34 cellular contexts compared by ENCODE assay signal in genomic region chr17:44263360-44263902, GRCh38. TPM values are rescaled to one million over a fixed set of nuclear protein-coding genes. Genes with fewer than 3 reads are reported as not detected.
"Had no signal": no experiment of that assay in that cellular context is flagged by ENCODE, and none has a peak within 500 bp of the region (broad histone marks: within the 10 kb centered on the region; RNA-seq: fewer than 3 reads in every experiment).

No MANE protein-coding gene starts in this region.

- H3K9me3 ChIP-seq: colonic mucosa, esophagus squamous epithelium, gastroesophageal sphincter, heart right ventricle had no signal

- H3K36me3 Mint-ChIP-seq: activated naive CD8-positive, alpha-beta T cell had no signal

- FAIRE-seq: astrocyte, bronchial epithelial cell, endometrium had no signal

- H3K27ac Mint-ChIP-seq: activated CD4-positive, alpha-beta memory T cell treated with anti-CD3 and anti-CD28 coated beads, Interleukin-2, amount 10 ng/mL, durations not matched to agents 7 days and 5 days; activated CD4-positive, alpha-beta T cell treated with anti-CD3 and anti-CD28 coated beads for 36 hours; activated CD4-positive, alpha-beta T cell treated with anti-CD3 and anti-CD28 coated beads, Interleukin-2, amount 10 ng/mL, durations not matched to agents 24 days and 14 days; activated naive CD8-positive, alpha-beta T cell; activated T-cell treated with anti-CD3 and anti-CD28 coated beads, Interleukin-2, amount 50 U/mL, for 24 hours; activated T-cell treated with anti-CD3 and anti-CD28 coated beads, Interleukin-2, amount 50 U/mL, for 72 hours had no signal

- H3K36me3 ChIP-seq: brain microvascular endothelial cell, colonic mucosa, esophagus squamous epithelium, gastroesophageal sphincter, heart right ventricle had no signal

- H3K27me3 Mint-ChIP-seq: activated CD4-positive, alpha-beta memory T cell treated with anti-CD3 and anti-CD28 coated beads, Interleukin-2, amount 10 ng/mL, durations not matched to agents 7 days and 5 days; activated CD4-positive, alpha-beta T cell treated with anti-CD3 and anti-CD28 coated beads for 36 hours; activated CD4-positive, alpha-beta T cell treated with anti-CD3 and anti-CD28 coated beads, Interleukin-2, amount 10 ng/mL, durations not matched to agents 24 days and 14 days; activated naive CD8-positive, alpha-beta T cell; activated T-cell treated with anti-CD3 and anti-CD28 coated beads, Interleukin-2, amount 50 U/mL, for 24 hours had no signal

- H3K27me3 ChIP-seq: brain microvascular endothelial cell, colonic mucosa, heart right ventricle had no signal

- H3K4me1 Mint-ChIP-seq: activated CD4-positive, alpha-beta memory T cell treated with anti-CD3 and anti-CD28 coated beads, Interleukin-2, amount 10 ng/mL, durations not matched to agents 7 days and 5 days; activated CD4-positive, alpha-beta T cell treated with anti-CD3 and anti-CD28 coated beads for 36 hours; activated CD4-positive, alpha-beta T cell treated with anti-CD3 and anti-CD28 coated beads, Interleukin-2, amount 10 ng/mL, durations not matched to agents 24 days and 14 days had no signal

- H3K9me3 Mint-ChIP-seq: activated CD4-positive, alpha-beta memory T cell treated with anti-CD3 and anti-CD28 coated beads, Interleukin-2, amount 10 ng/mL, durations not matched to agents 7 days and 5 days; activated CD4-positive, alpha-beta T cell treated with anti-CD3 and anti-CD28 coated beads, Interleukin-2, amount 10 ng/mL, durations not matched to agents 24 days and 14 days; activated T-cell treated with anti-CD3 and anti-CD28 coated beads, Interleukin-2, amount 50 U/mL, for 24 hours; activated T-cell treated with anti-CD3 and anti-CD28 coated beads, Interleukin-2, amount 50 U/mL, for 72 hours had no signal

- ATAC-seq: activated CD4-positive, alpha-beta T cell treated with anti-CD3 and anti-CD28 coated beads for 36 hours; activated T-cell treated with anti-CD3 and anti-CD28 coated beads, Interleukin-2, amount 50 U/mL, for 72 hours; gastroesophageal sphincter; heart right ventricle had no signal

- H3K4me3 Mint-ChIP-seq: activated CD4-positive, alpha-beta memory T cell treated with anti-CD3 and anti-CD28 coated beads, Interleukin-2, amount 10 ng/mL, durations not matched to agents 7 days and 5 days; activated CD4-positive, alpha-beta T cell treated with anti-CD3 and anti-CD28 coated beads for 36 hours; activated CD4-positive, alpha-beta T cell treated with anti-CD3 and anti-CD28 coated beads, Interleukin-2, amount 10 ng/mL, durations not matched to agents 24 days and 14 days; activated naive CD8-positive, alpha-beta T cell; activated T-cell treated with anti-CD3 and anti-CD28 coated beads, Interleukin-2, amount 50 U/mL, for 24 hours; activated T-cell treated with anti-CD3 and anti-CD28 coated beads, Interleukin-2, amount 50 U/mL, for 72 hours had no signal

- H3K27ac ChIP-seq: brain microvascular endothelial cell, colonic mucosa, esophagus squamous epithelium, gastroesophageal sphincter, heart right ventricle had no signal

- H3K4me3 ChIP-seq: colonic mucosa, esophagus squamous epithelium, gastroesophageal sphincter, heart right ventricle had no signal

- DNase-seq: activated CD4-positive, alpha-beta memory T cell treated with anti-CD3 and anti-CD28 coated beads, Interleukin-2, amount 10 ng/mL, durations not matched to agents 7 days and 5 days; activated CD4-positive, alpha-beta T cell treated with anti-CD3 and anti-CD28 coated beads for 36 hours; activated CD4-positive, alpha-beta T cell treated with anti-CD3 and anti-CD28 coated beads, Interleukin-2, amount 10 ng/mL, durations not matched to agents 24 days and 14 days; activated CD4-positive, CD25-positive, alpha-beta regulatory T cell; activated CD4-positive, CD25-positive, alpha-beta regulatory T cell treated with anti-CD3 and anti-CD28 coated beads, Interleukin-2, amount 50 U/mL, for 72 hours; activated CD8-positive, alpha-beta memory T cell treated with anti-CD3 and anti-CD28 coated beads, Interleukin-2, amount 50 U/mL, for 48 hours; activated effector memory CD4-positive, alpha-beta T cell treated with Interleukin-2 at 50 U/mL for 16 hours; activated gamma-delta T cell treated with Interleukin-2 at 50 U/mL for 16 hours; activated naive CD4-positive, alpha-beta T cell treated with anti-CD3 and anti-CD28 coated beads, Interleukin-2, amount 50 U/mL, for 16 hours; activated naive CD4-positive, alpha-beta T cell treated with Interleukin-2 at 50 U/mL for 16 hours; activated T-cell treated with anti-CD3 and anti-CD28 coated beads for 4 hours; activated T-cell treated with anti-CD3 and anti-CD28 coated beads, Interleukin-2, amount 50 U/mL, for 24 hours; activated T-cell treated with anti-CD3 and anti-CD28 coated beads, Interleukin-2, amount 50 U/mL, for 72 hours; amniotic stem cell; anterior cingulate cortex; brain microvascular endothelial cell; caudate nucleus; colonic mucosa; effector CD8-positive, alpha-beta T cell; esophagus squamous epithelium; foreskin melanocyte; heart right ventricle; T-helper 2 cell had no signal

- H3K4me1 ChIP-seq: colonic mucosa, esophagus squamous epithelium, gastroesophageal sphincter, heart right ventricle had no signal

RNA-seq across cellular contexts. Expression of gene SLC4A1, which starts 4.5 kb away (rescaled TPM):
- total RNA-seq: activated CD4-positive, alpha-beta memory T cell treated with anti-CD3 and anti-CD28 coated beads, Interleukin-2, amount 10 ng/mL, durations not matched to agents 7 days and 5 days; activated CD4-positive, alpha-beta T cell treated with anti-CD3 and anti-CD28 coated beads for 36 hours; activated CD4-positive, alpha-beta T cell treated with anti-CD3 and anti-CD28 coated beads, Interleukin-2, amount 10 ng/mL, durations not matched to agents 24 days and 14 days; activated T-cell treated with anti-CD3 and anti-CD28 coated beads, Interleukin-2, amount 50 U/mL, for 72 hours; astrocyte; bronchial epithelial cell; dermis microvascular lymphatic vessel endothelial cell; esophagus squamous epithelium; fibroblast of lung; fibroblast of villous mesenchyme; glomerular endothelial cell; T-helper 1 cell treated with Interleukin-12 subunit alpha and Interleukin-12 subunit beta and Interleukin-4 antibody, amounts not matched to agents 30 ng/mL and 1 ng/mL, for 36 hours had no signal
- polyA plus RNA-seq: esophagus, fibroblast of lung had no signal

RNA-seq across cellular contexts. Expression of gene RUNDC3A, which starts 45.0 kb away (rescaled TPM):
- total RNA-seq: fibroblast of lung had no signal
- polyA plus RNA-seq: fibroblast of lung had no signal
